In the genomic region with DNA sequence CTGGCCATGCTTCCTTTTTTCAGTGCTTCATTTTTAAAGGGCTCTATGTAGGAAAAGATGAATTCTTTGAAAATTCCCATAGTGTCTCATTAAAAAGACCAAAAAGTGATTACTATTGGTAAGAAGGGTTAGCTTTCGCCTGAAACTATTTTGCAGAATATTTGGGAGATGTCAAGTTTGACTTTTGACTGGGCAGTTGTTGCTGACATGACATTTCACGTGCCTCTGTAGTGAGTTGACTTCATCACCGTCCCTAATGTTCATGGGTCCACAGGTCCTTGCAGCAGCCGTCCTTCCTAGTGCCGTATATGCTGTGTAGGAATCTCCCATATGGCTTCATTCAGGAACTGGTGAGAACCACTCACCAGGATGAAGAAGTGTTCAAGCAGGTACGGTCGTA, we compare ENCODE assay signal across 18 cellular contexts.
A peak's percentile ranks its signal among the peaks of the same experiment; 100 is the strongest.
DNase-seq lines count a peak whose midpoint lies in the region; ATAC-seq and TF ChIP-seq lines count a peak whose summit lies in the region.
"Had no signal": no experiment of that assay in that cellular context is flagged by ENCODE, and none has a peak within 500 bp of the region (broad histone marks: within the 10 kb centered on the region; RNA-seq: fewer than 3 reads in every experiment).

No MANE protein-coding gene starts in this region.

- H3K9me3 Mint-ChIP-seq in chondrocyte (ENCODE audit: low read depth) (no peaks in the 10 kb centered on the region), neural crest cell (no peaks in the 10 kb centered on the region)
- H3K9me3 Mint-ChIP-seq in CD8-positive, alpha-beta T cell = no peaks in the 10 kb centered on the region
- H3K9me3 Mint-ChIP-seq: CD14-positive monocyte had no signal

- peak overlapping the region; percentile 12 for H2AK9ac ChIP-seq in IMR-90 (replicated peaks; ENCODE audit: low read depth, low read length, poor library complexity)

- no TSS peak for BruUV-seq in IMR-90 (replicated peaks; lab: Mats Ljungman, UMichigan)

- H3K36me3 Mint-ChIP-seq in chondrocyte (ENCODE audit: low read depth) (peaks cover 14% of the 10 kb centered on the region), neural crest cell (ENCODE audit: low read depth) (peaks cover 12% of the 10 kb centered on the region)
- peaks cover 56% of the 10 kb centered on the region for H3K36me3 Mint-ChIP-seq in CD8-positive, alpha-beta T cell

- peaks cover 11% of the 10 kb centered on the region for H4K20me1 ChIP-seq in IMR-90 (ENCODE audit: insufficient read depth, low read length)
- no peaks in the 10 kb centered on the region for H4K20me1 ChIP-seq in smooth muscle cell (ENCODE audit: low read depth)

- TF ChIP-seq RAD21 in IMR-90 (IDR thresholded peaks at IDR 0.05; ENCODE audit: low read length) = no peak

- H3K27ac ChIP-seq in IMR-90 (ENCODE audit: insufficient read depth, low read length) (no peak overlapping the region), smooth muscle cell (ENCODE audit: low read depth) (peak overlapping the region; percentile 93)
- no peak overlapping the region for H3K27ac ChIP-seq in CD8-positive, alpha-beta T cell (ENCODE audit: low read depth, low read length)

- H3K9me3 ChIP-seq in IMR-90 (ENCODE audit: control insufficient read depth, insufficient read depth, low read length) (no peaks in the 10 kb centered on the region), smooth muscle cell (replicated peaks; ENCODE audit: low read depth) (no peaks in the 10 kb centered on the region)
- H3K9me3 ChIP-seq in CD8-positive, alpha-beta T cell (ENCODE audit: low read length) = no peaks in the 10 kb centered on the region

- CTCF ChIA-PET in IMR-90 (lab: Yijun Ruan, JAX) = no interaction called here
- CTCF ChIA-PET in CD8-positive, alpha-beta T cell (lab: Charles Lee) = no interaction called here

- H3K18ac ChIP-seq in IMR-90 (ENCODE audit: low read depth, low read length) = no peak overlapping the region

- H2BK5ac ChIP-seq in IMR-90 (ENCODE audit: low read depth, low read length, poor library complexity, severe bottlenecking) = no peak overlapping the region

- intact Hi-C loops in IMR-90 (cut with micrococcal nuclease) = no loop called here
- intact Hi-C loops in CD8-positive, alpha-beta T cell (cut with DNase I, micrococcal nuclease) = no loop called here

- DNase-seq in IMR-90 (no peak), chondrocyte (ENCODE audit: low spot score) (no peak), neural crest cell (ENCODE audit: low read depth, low spot score) (no peak), smooth muscle cell (lab: John Stamatoyannopoulos, UW; ENCODE audit: unreplicated experiment) (no peak), NOMO-1 treated with DMSO at 0.1 percent for 48 hours (lab: John Stamatoyannopoulos, UW; ENCODE audit: unreplicated experiment) (no peak)
- DNase-seq in stimulated activated CD4-positive, alpha-beta T cell treated with anti-CD3 and anti-CD28 coated beads, Interleukin-1b, Interleukin-23, amount 100 ng/mL, for 48 hours = no peak
- no peak for DNase-seq in CD8-positive, alpha-beta T cell
- DNase-seq: DMS79 treated with DMSO at 0.1 percent for 48 hours, Kasumi-1, NCI-H1417, NCI-H1694 treated with DMSO at 0.1 percent for 48 hours, NCI-H2081 treated with DMSO at 0.1 percent for 48 hours, NCI-H446 treated with DMSO at 0.1 percent for 48 hours, NCI-H526 treated with DMSO at 0.1 percent for 48 hours had no signal

- H3K4me2 ChIP-seq in IMR-90 (ENCODE audit: low read depth, low read length) = no peak overlapping the region
- no peak overlapping the region for H3K4me2 ChIP-seq in smooth muscle cell

- H3K4ac ChIP-seq in IMR-90 (ENCODE audit: low read depth, low read length) = 0 out of 2 replicates have a peak overlapping the region, but pooled peaks have one; percentile 8

- H3K14ac ChIP-seq in IMR-90 (replicated peaks; ENCODE audit: low read depth, low read length) = no peak overlapping the region

- no peak overlapping the region for H2BK120ac ChIP-seq in IMR-90 (ENCODE audit: low read depth, low read length)

- H2BK15ac ChIP-seq in IMR-90 (ENCODE audit: low read depth, low read length) = no peak overlapping the region; the same call in 2 of the 3 replicates

- peak overlapping the region; percentile 87; the same call in 1 of the 2 replicates for H2AK5ac ChIP-seq in IMR-90 (ENCODE audit: low read depth, low read length)

- peaks cover 3% of the 10 kb centered on the region for H3K9me1 ChIP-seq in IMR-90 (ENCODE audit: insufficient read depth, low read length)

- peak overlapping the region; percentile 54 for H3K27ac Mint-ChIP-seq in chondrocyte (ENCODE audit: unreplicated experiment)
- H3K27ac Mint-ChIP-seq in neural crest cell (ENCODE audit: unreplicated experiment) = peak overlapping the region; percentile 22
- H3K27ac Mint-ChIP-seq in CD8-positive, alpha-beta T cell = no peak overlapping the region
- H3K27ac Mint-ChIP-seq: B cell had no signal

- no peak overlapping the region for H3K4me3 Mint-ChIP-seq in chondrocyte (ENCODE audit: unreplicated experiment)
- H3K4me3 Mint-ChIP-seq in neural crest cell = no peak overlapping the region
- no peak overlapping the region for H3K4me3 Mint-ChIP-seq in CD8-positive, alpha-beta T cell
- H3K4me3 Mint-ChIP-seq: B cell, CD14-positive monocyte had no signal

- peaks cover 3% of the 10 kb centered on the region; the same call in 1 of the 2 replicates for H3K4me1 ChIP-seq in IMR-90 (ENCODE audit: control insufficient read depth, insufficient read depth, low read length)
- no peaks in the 10 kb centered on the region for H3K4me1 ChIP-seq in smooth muscle cell (ENCODE audit: low read depth)
- H3K4me1 ChIP-seq in CD8-positive, alpha-beta T cell (ENCODE audit: insufficient read depth, low read length) = no peaks in the 10 kb centered on the region

- H3K23ac ChIP-seq in IMR-90 (ENCODE audit: low read depth, low read length) = no peak overlapping the region

- H3K27me3 ChIP-seq in IMR-90 (ENCODE audit: control insufficient read depth, insufficient read depth, low read length) (no peaks in the 10 kb centered on the region), smooth muscle cell (ENCODE audit: low read depth) (no peaks in the 10 kb centered on the region)
- H3K27me3 ChIP-seq in CD8-positive, alpha-beta T cell (ENCODE audit: insufficient read depth, low read length) = no peaks in the 10 kb centered on the region

- ATAC-seq in IMR-90 (ENCODE audit: low read depth) (no peak), GM19395 (IDR thresholded peaks at IDR 0.05; ENCODE audit: unreplicated experiment) (no peak)
- ATAC-seq in CD8-positive, alpha-beta T cell = no peak
- ATAC-seq: Right ventricle myocardium inferior had no signal

- H3F3A ChIP-seq in smooth muscle cell (ENCODE audit: low read depth) = no peaks in the 10 kb centered on the region

- no peak for TF ChIP-seq POLR2A in IMR-90 (IDR thresholded peaks at IDR 0.05; ENCODE audit: low read depth, low read length)

- H2BK20ac ChIP-seq in IMR-90 (ENCODE audit: low read depth, low read length) = 0 out of 2 replicates have a peak overlapping the region, but pooled peaks have one; percentile 3

- no peak overlapping the region for H3K56ac ChIP-seq in IMR-90 (ENCODE audit: extremely low read depth, insufficient read depth, low read length)

- dilution Hi-C loops in IMR-90 (cut with HindIII; ENCODE audit: low sequenced_read_pairs, unreplicated experiment) = no loop called here

- no peak overlapping the region for H3K4me3 ChIP-seq in IMR-90 (ENCODE audit: insufficient read depth, low read depth, low read length)
- H3K4me3 ChIP-seq in smooth muscle cell = no peak overlapping the region
- no peak overlapping the region for H3K4me3 ChIP-seq in CD8-positive, alpha-beta T cell (ENCODE audit: low read depth, low read length)

- H2AFZ ChIP-seq in IMR-90 (replicated peaks; ENCODE audit: low read length, poor library complexity) (no peak overlapping the region), smooth muscle cell (ENCODE audit: low read depth) (no peak overlapping the region)

- no peaks in the 10 kb centered on the region for H3K27me3 Mint-ChIP-seq in chondrocyte (ENCODE audit: low read depth)
- H3K27me3 Mint-ChIP-seq in neural crest cell (ENCODE audit: low read depth) = no peaks in the 10 kb centered on the region
- no peaks in the 10 kb centered on the region for H3K27me3 Mint-ChIP-seq in CD8-positive, alpha-beta T cell (ENCODE audit: low read depth)
- H3K27me3 Mint-ChIP-seq: B cell had no signal

- H4K91ac ChIP-seq in IMR-90 (ENCODE audit: insufficient read depth, low read depth, low read length) = no peak overlapping the region; the same call in 1 of the 2 replicates

- no CpG with 5 or more reads among the region's 7 CpGs for WGBS in IMR-90 (ENCODE audit: extremely low coverage in 2 of 2, insufficient read length in 1 of 2), 2 experiments
- WGBS in smooth muscle cell (ENCODE audit: low lambda C conversion rate) = 96% methylated on average over 7 of the region's 7 CpGs

- in situ Hi-C loops in IMR-90 (cut with MboI; ENCODE audit: low sequenced_read_pairs) = no loop called here

- no peak overlapping the region; a peak in 1 of 4 replicates for H4K8ac ChIP-seq in IMR-90 (ENCODE audit: low read depth in 2 of 2, low read length in 2 of 2)

- H3K79me1 ChIP-seq in IMR-90 (ENCODE audit: low read depth in 1 of 2, low read length in 2 of 2) = peaks cover 0 to 12% of the 10 kb centered on the region in 2 experiments; a peak in 2 of 4 replicates

- H3K36me3 ChIP-seq in IMR-90 (ENCODE audit: control insufficient read depth, insufficient read depth, low read length) = peaks cover 17% of the 10 kb centered on the region
- H3K36me3 ChIP-seq in smooth muscle cell (ENCODE audit: low read depth) = peaks cover 10% of the 10 kb centered on the region
- peaks cover 21% of the 10 kb centered on the region for H3K36me3 ChIP-seq in CD8-positive, alpha-beta T cell (ENCODE audit: insufficient read depth, low read length)

- no peak overlapping the region for H4K5ac ChIP-seq in IMR-90 (ENCODE audit: low read depth, low read length)

- TF ChIP-seq CTCF in IMR-90 (conservative IDR thresholded peaks at IDR 0.05; ENCODE audit: low read depth, low read length) = no peak
- TF ChIP-seq CTCF in chondrocyte (IDR thresholded peaks at IDR 0.05) = no peak
- TF ChIP-seq CTCF in neural crest cell (conservative IDR thresholded peaks at IDR 0.05) = no peak
- TF ChIP-seq CTCF in smooth muscle cell (IDR thresholded peaks at IDR 0.05; ENCODE audit: borderline replicate concordance, insufficient read depth, poor library complexity, severe bottlenecking) = no peak
- TF ChIP-seq CTCF in CD8-positive, alpha-beta T cell (IDR thresholded peaks at IDR 0.05) = no peak

- H3K79me2 ChIP-seq in smooth muscle cell (ENCODE audit: low read depth) = no peaks in the 10 kb centered on the region

- POLR2A ChIA-PET in IMR-90 (lab: Charles Lee; ENCODE audit: unreplicated experiment) = no interaction called here
- POLR2A ChIA-PET in CD8-positive, alpha-beta T cell (lab: Charles Lee) = no interaction called here

- H3K9ac ChIP-seq in IMR-90 (ENCODE audit: low read depth, low read length) = no peak overlapping the region
- H3K9ac ChIP-seq in smooth muscle cell (ENCODE audit: low read depth) = no peak overlapping the region

- H3K4me1 Mint-ChIP-seq in chondrocyte (ENCODE audit: low read depth) = peaks cover 32% of the 10 kb centered on the region
- H3K4me1 Mint-ChIP-seq in neural crest cell = no peaks in the 10 kb centered on the region
- H3K4me1 Mint-ChIP-seq in CD8-positive, alpha-beta T cell (ENCODE audit: low read depth) = no peaks in the 10 kb centered on the region
- H3K4me1 Mint-ChIP-seq: B cell, CD14-positive monocyte had no signal

TF ChIP-seq in IMR-90, 13 proteins besides CTCF, POLR2A, EP300 and RAD21:
- TF ChIP-seq SMC3 (IDR thresholded peaks at IDR 0.05; ENCODE audit: low read depth, low read length) = no peak
- peak; percentile 73 for TF ChIP-seq MAFK (IDR thresholded peaks at IDR 0.05; ENCODE audit: low read depth, low read length)
